9 cellular contexts compared by ENCODE assay signal in the genomic region with DNA sequence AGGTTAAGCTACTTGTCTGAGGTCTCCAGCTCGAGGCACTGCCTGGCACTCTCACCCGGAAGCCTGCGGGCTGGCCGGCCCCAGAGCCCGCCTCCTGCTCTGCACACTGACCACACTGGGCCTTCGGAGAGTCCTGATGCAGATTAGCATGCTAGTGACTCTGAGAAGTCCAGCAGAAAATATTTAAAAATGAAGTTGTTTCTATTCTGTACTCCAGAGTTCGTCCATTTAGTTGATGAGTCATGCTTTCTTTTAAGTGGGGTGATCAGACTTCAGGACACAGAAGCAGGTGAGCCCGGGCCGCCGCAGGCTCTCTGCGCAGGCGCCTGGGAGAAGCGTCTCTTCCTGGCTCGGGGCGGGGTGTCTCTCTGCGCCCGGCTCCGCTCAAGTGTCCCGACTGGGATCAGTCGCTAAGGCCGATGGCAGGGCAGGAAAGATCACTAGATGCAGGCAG. TPM values are rescaled to one million over a fixed set of nuclear protein-coding genes. Genes with fewer than 3 reads are reported as not detected.
DNase-seq lines count a peak whose midpoint lies in the region; ATAC-seq, FAIRE-seq and TF ChIP-seq lines count a peak whose summit lies in the region.
"Had no signal": no experiment of that assay in that cellular context is flagged by ENCODE, and none has a peak within 500 bp of the region (broad histone marks: within the 10 kb centered on the region; RNA-seq: fewer than 3 reads in every experiment).

No MANE protein-coding gene starts in this region.

- H3K36me3 Mint-ChIP-seq in IgD-negative memory B cell = no peaks in the 10 kb centered on the region
- H3K36me3 Mint-ChIP-seq in activated naive CD8-positive, alpha-beta T cell treated with anti-CD3 and anti-CD28 coated beads, Interleukin-2, amount 10 ng/mL, durations not matched to agents 7 days and 5 days = no peaks in the 10 kb centered on the region

- no peaks in the 10 kb centered on the region for H3K79me2 ChIP-seq in keratinocyte (ENCODE audit: control insufficient read depth, insufficient read depth, low read length)

- peaks cover 8% of the 10 kb centered on the region for H3K4me1 ChIP-seq in keratinocyte (ENCODE audit: control insufficient read depth, extremely low read depth, insufficient read depth, low read length)

- no peak overlapping the region for H3K27ac Mint-ChIP-seq in IgD-negative memory B cell
- no peak overlapping the region for H3K27ac Mint-ChIP-seq in activated naive CD8-positive, alpha-beta T cell treated with anti-CD3 and anti-CD28 coated beads, Interleukin-2, amount 10 ng/mL, durations not matched to agents 7 days and 5 days

- H3K27ac ChIP-seq in keratinocyte (ENCODE audit: control insufficient read depth, insufficient read depth, low read length) (no peak overlapping the region), WERI-Rb-1 (no peak overlapping the region)

- POLR2A ChIA-PET in activated naive CD8-positive, alpha-beta T cell treated with anti-CD3 and anti-CD28 coated beads, Interleukin-2, amount 10 ng/mL, durations not matched to agents 7 days and 5 days (lab: Charles Lee) = no interaction called here

- TF ChIP-seq CTCF in keratinocyte (optimal IDR thresholded peaks at IDR 0.05 in 1 of 3, IDR thresholded peaks at IDR 0.05 in 1 of 3, conservative IDR thresholded peaks at IDR 0.05 in 1 of 3; ENCODE audit: extremely low read depth in 1 of 3, insufficient read depth in 2 of 3, low read length in 3 of 3) (no peak), WERI-Rb-1 (IDR thresholded peaks at IDR 0.05; ENCODE audit: low read depth, low read length) (no peak)

- peak; percentile 82 for DNase-seq in COLO668 (lab: John Stamatoyannopoulos, UW; ENCODE audit: unreplicated experiment)
- DNase-seq in activated naive CD8-positive, alpha-beta T cell treated with anti-CD3 and anti-CD28 coated beads, Interleukin-2, amount 10 ng/mL, durations not matched to agents 7 days and 5 days = peak; percentile 59
- DNase-seq in keratinocyte (ENCODE audit: low read depth, low spot score) = peak; percentile 19
- DNase-seq in stimulated activated CD4-positive, alpha-beta T cell treated with anti-CD3 and anti-CD28 coated beads, Interleukin-4, amount 100 ng/mL, for 1 hour = peak; percentile 34
- DNase-seq in iPS-NIHi7 (ENCODE audit: extremely low spot score) = no peak
- no peak for DNase-seq in WERI-Rb-1

- H3K27me3 ChIP-seq in keratinocyte (ENCODE audit: control insufficient read depth, extremely low read depth, insufficient read depth, low read length) (no peaks in the 10 kb centered on the region), WERI-Rb-1 (ENCODE audit: insufficient read depth, low read depth, severe bottlenecking) (no peaks in the 10 kb centered on the region)

- peak overlapping the region in 3 of 4 donors; percentile 14 to 71 (median 55) for H3K4me3 Mint-ChIP-seq in IgD-negative memory B cell
- peak overlapping the region; percentile 65 for H3K4me3 Mint-ChIP-seq in activated naive CD8-positive, alpha-beta T cell treated with anti-CD3 and anti-CD28 coated beads, Interleukin-2, amount 10 ng/mL, durations not matched to agents 7 days and 5 days

- H3K36me3 ChIP-seq in keratinocyte (ENCODE audit: control insufficient read depth in 2 of 2, extremely low read depth in 1 of 2, insufficient read depth in 2 of 2, low read length in 2 of 2) = no peaks in the 10 kb centered on the region
- no peaks in the 10 kb centered on the region for H3K36me3 ChIP-seq in WERI-Rb-1

- H3K27me3 Mint-ChIP-seq in IgD-negative memory B cell = peaks cover 2% of the 10 kb centered on the region
- H3K27me3 Mint-ChIP-seq in activated naive CD8-positive, alpha-beta T cell treated with anti-CD3 and anti-CD28 coated beads, Interleukin-2, amount 10 ng/mL, durations not matched to agents 7 days and 5 days = peaks cover 6% of the 10 kb centered on the region

- no peaks in the 10 kb centered on the region for H4K20me1 ChIP-seq in keratinocyte (ENCODE audit: control insufficient read depth, extremely low read depth, insufficient read depth, low read length)

- H3K4me2 ChIP-seq in keratinocyte (ENCODE audit: control insufficient read depth, extremely low read depth, insufficient read depth, low read depth, low read length) = peak overlapping the region; percentile 56

- dilution Hi-C loops in keratinocyte (cut with MboI; ENCODE audit: extremely low pct_ligation_motif_present, low sequenced_read_pairs) = no loop called here

- no peak for FAIRE-seq in keratinocyte (lab: Jason Lieb, UNC)

- H3K9ac ChIP-seq in keratinocyte (ENCODE audit: control insufficient read depth, extremely low read depth, insufficient read depth, low read length) = peak overlapping the region; percentile 51

- H2AFZ ChIP-seq in keratinocyte (ENCODE audit: control insufficient read depth, low read length) = peak overlapping the region; percentile 20

- H3K9me1 ChIP-seq in keratinocyte (ENCODE audit: control insufficient read depth, extremely low read depth, insufficient read depth, low read length) = no peaks in the 10 kb centered on the region

- H3K4me1 Mint-ChIP-seq in IgD-negative memory B cell = no peaks in the 10 kb centered on the region
- H3K4me1 Mint-ChIP-seq in activated naive CD8-positive, alpha-beta T cell treated with anti-CD3 and anti-CD28 coated beads, Interleukin-2, amount 10 ng/mL, durations not matched to agents 7 days and 5 days = peaks cover 3% of the 10 kb centered on the region

- H3K9me3 Mint-ChIP-seq in IgD-negative memory B cell = no peaks in the 10 kb centered on the region
- no peaks in the 10 kb centered on the region for H3K9me3 Mint-ChIP-seq in activated naive CD8-positive, alpha-beta T cell treated with anti-CD3 and anti-CD28 coated beads, Interleukin-2, amount 10 ng/mL, durations not matched to agents 7 days and 5 days

- H3K9me3 ChIP-seq in keratinocyte (ENCODE audit: control insufficient read depth, low read depth, low read length) (no peaks in the 10 kb centered on the region), WERI-Rb-1 (ENCODE audit: severe bottlenecking) (no peaks in the 10 kb centered on the region)

- H3K4me3 ChIP-seq in keratinocyte (ENCODE audit: control insufficient read depth in 2 of 3, extremely low read depth in 1 of 3, insufficient read depth in 2 of 3, low read depth in 1 of 3, low read length in 3 of 3) (peak overlapping the region in 1 of 3 experiments; percentile 18), WERI-Rb-1 (ENCODE audit: low read depth, low read length) (no peak overlapping the region)

- ATAC-seq in activated naive CD8-positive, alpha-beta T cell treated with anti-CD3 and anti-CD28 coated beads, Interleukin-2, amount 10 ng/mL, durations not matched to agents 7 days and 5 days (ENCODE audit: low read depth) = peak; percentile 85
- ATAC-seq in GM18517 (IDR thresholded peaks at IDR 0.05; ENCODE audit: unreplicated experiment) = no peak

RNA-seq across cellular contexts. Expression of gene FAM240B, which starts 32.5 kb away (rescaled TPM):
- not detected for polyA plus RNA-seq in IgD-negative memory B cell
- not detected for total RNA-seq in activated naive CD8-positive, alpha-beta T cell treated with anti-CD3 and anti-CD28 coated beads, Interleukin-2, amount 10 ng/mL, durations not matched to agents 7 days and 5 days
- polyA plus RNA-seq in keratinocyte = not detected in 3 replicates
- not detected for polyA plus RNA-seq in keratinocyte (2011; ENCODE audit: low read depth)
- polyA plus RNA-seq in keratinocyte (2011; cell fraction: cytosol; rRNA removed) = not detected in 2 replicates
- polyA plus RNA-seq in keratinocyte (2011; cell fraction: nucleus; rRNA removed) = not detected in 2 replicates
- not detected in 2 replicates for polyA plus RNA-seq in keratinocyte (2012; ENCODE audit: low replicate concordance)
- polyA minus RNA-seq in keratinocyte = not detected in 3 replicates
- not detected for polyA minus RNA-seq in keratinocyte (2011; cell fraction: cytosol; rRNA and poly(A)+ RNA removed)
- not detected in 2 replicates for polyA minus RNA-seq in keratinocyte (2011; cell fraction: nucleus; rRNA and poly(A)+ RNA removed)
- polyA plus RNA-seq: adipose tissue had no signal

Comparison
In these comparisons a context has a peak if more than half of its experiments do, and no peak if none do; other contexts are left out.
1. DNase-seq: peak in COLO668 (single experiment), activated naive CD8-positive, alpha-beta T cell treated with anti-CD3 and anti-CD28 coated beads, Interleukin-2, amount 10 ng/mL, durations not matched to agents 7 days and 5 days (single experiment), keratinocyte (single experiment) and stimulated activated CD4-positive, alpha-beta T cell treated with anti-CD3 and anti-CD28 coated beads, Interleukin-4, amount 100 ng/mL, for 1 hour (single experiment); none in iPS-NIHi7 (single experiment) and WERI-Rb-1 (single experiment).